In genomic region chr12:14275886-14276285, GRCh38 we compare ENCODE assay signal across 18 cellular contexts.
A peak's percentile ranks its signal among the peaks of the same experiment; 100 is the strongest.
DNase-seq lines count a peak whose midpoint lies in the region; ATAC-seq and TF ChIP-seq lines count a peak whose summit lies in the region.
"Had no signal": no experiment of that assay in that cellular context is flagged by ENCODE, and none has a peak within 500 bp of the region (broad histone marks: within the 10 kb centered on the region; RNA-seq: fewer than 3 reads in every experiment).

No MANE protein-coding gene starts in this region.

- H3K4me3 ChIP-seq in GM23338, result no peak overlapping the region

- no peak overlapping the region for H3K27ac ChIP-seq in GM23338 (ENCODE audit: low read depth)
- H3K27ac ChIP-seq: KMS-11, RWPE1 had no signal

- H3K27me3 ChIP-seq in GM23338 (ENCODE audit: insufficient read depth), result peaks cover 14% of the 10 kb centered on the region

- no peak overlapping the region for H3K4me3 Mint-ChIP-seq in GM23338
- H3K4me3 Mint-ChIP-seq in dendritic cell treated with granulocyte-macrophage colony-stimulating factor and Interleukin-4, amounts not matched to agents 40 ng/mL and 50 ng/mL, for 4 days, result no peak overlapping the region
- H3K4me3 Mint-ChIP-seq: T-helper 2 cell treated with Interferon-gamma antibody and Interleukin-4, amounts not matched to agents 5 μg/mL and 100 μg/mL, for 36 hours had no signal

- H3K9me3 Mint-ChIP-seq in GM23338, result peaks cover 16% of the 10 kb centered on the region
- H3K9me3 Mint-ChIP-seq in dendritic cell treated with granulocyte-macrophage colony-stimulating factor and Interleukin-4, amounts not matched to agents 40 ng/mL and 50 ng/mL, for 4 days, result peaks cover 27% of the 10 kb centered on the region

- no peaks in the 10 kb centered on the region for H3K4me1 Mint-ChIP-seq in GM23338
- H3K4me1 Mint-ChIP-seq in dendritic cell treated with granulocyte-macrophage colony-stimulating factor and Interleukin-4, amounts not matched to agents 40 ng/mL and 50 ng/mL, for 4 days (ENCODE audit: low read depth), result peaks cover 25% of the 10 kb centered on the region

- H3K36me3 Mint-ChIP-seq in GM23338 (ENCODE audit: low read depth), result peaks cover 4% of the 10 kb centered on the region; the same call in 1 of the 3 replicates
- H3K36me3 Mint-ChIP-seq in dendritic cell treated with granulocyte-macrophage colony-stimulating factor and Interleukin-4, amounts not matched to agents 40 ng/mL and 50 ng/mL, for 4 days (ENCODE audit: low read depth), result peaks cover 32% of the 10 kb centered on the region

- no peaks in the 10 kb centered on the region for H3F3A ChIP-seq in GM23338 (replicated peaks; ENCODE audit: low read depth)

- no peak overlapping the region for H3K4me2 ChIP-seq in GM23338
- H3K4me2 ChIP-seq: KMS-11 had no signal

- H4K20me1 ChIP-seq in GM23338 (replicated peaks; ENCODE audit: insufficient read depth), result no peaks in the 10 kb centered on the region

- H3K27ac Mint-ChIP-seq in GM23338, result no peak overlapping the region
- peak overlapping the region; percentile 73 for H3K27ac Mint-ChIP-seq in dendritic cell treated with granulocyte-macrophage colony-stimulating factor and Interleukin-4, amounts not matched to agents 40 ng/mL and 50 ng/mL, for 4 days
- H3K27ac Mint-ChIP-seq: activated T-helper 2 cell treated with anti-CD3 and anti-CD28 coated beads, Interferon-gamma antibody, Interleukin-2, Interleukin-4, amounts not matched to agents 10 μg/mL and 5 μg/mL and 100 μg/mL, durations not matched to agents 14 hours and 24 hours and 36 hours; T-helper 2 cell treated with Interferon-gamma antibody and Interleukin-4, amounts not matched to agents 5 μg/mL and 100 μg/mL, for 36 hours had no signal

- ATAC-seq in GM23338 (no peak), HG03354 (IDR thresholded peaks at IDR 0.05; ENCODE audit: poor library complexity, severe bottlenecking, unreplicated experiment) (no peak)
- ATAC-seq: esophagus mucosa had no signal

- peaks cover 26% of the 10 kb centered on the region for H3K27me3 Mint-ChIP-seq in GM23338 (ENCODE audit: insufficient read depth, low read depth, poor library complexity)
- H3K27me3 Mint-ChIP-seq in dendritic cell treated with granulocyte-macrophage colony-stimulating factor and Interleukin-4, amounts not matched to agents 40 ng/mL and 50 ng/mL, for 4 days, result no peaks in the 10 kb centered on the region

- DNase-seq in AML-193 (lab: John Stamatoyannopoulos, UW), result peak; percentile 46 to 54
- no peak for DNase-seq in GM23338 (ENCODE audit: low spot score)
- DNase-seq in SIG-M5 (lab: John Stamatoyannopoulos, UW), result peak; percentile 9
- DNase-seq in NCI-H446 treated with DMSO at 0.1 percent for 48 hours (lab: John Stamatoyannopoulos, UW), result no peak
- DNase-seq in NCI-H2171 (lab: John Stamatoyannopoulos, UW), result no peak
- no peak for DNase-seq in NCI-H345 treated with DMSO at 0.1 percent for 48 hours (lab: John Stamatoyannopoulos, UW; ENCODE audit: unreplicated experiment)
- DNase-seq: activated CD4-positive, alpha-beta T cell treated with anti-CD3 and anti-CD28 coated beads, Interleukin-2, amount 50 U/mL, for 48 hours; head of caudate nucleus; NCI-H1930; NCI-H69; stimulated activated CD4-positive, alpha-beta T cell treated with anti-CD3 and anti-CD28 coated beads, Interleukin-4, amount 100 ng/mL, for 24 hours had no signal

- TF ChIP-seq CTCF in GM23338 (conservative IDR thresholded peaks at IDR 0.05; ENCODE audit: low read depth in 2 of 2), result no peak

- H3K9me2 ChIP-seq in GM23338 (ENCODE audit: insufficient read depth), result no peaks in the 10 kb centered on the region

- H3K36me3 ChIP-seq in GM23338 (ENCODE audit: insufficient read depth), result no peaks in the 10 kb centered on the region

- H2AFZ ChIP-seq in GM23338, result 0 out of 2 replicates have a peak overlapping the region, but pooled peaks have one; percentile 47

- H3K4me1 ChIP-seq in GM23338 (ENCODE audit: insufficient read depth), result no peaks in the 10 kb centered on the region

- H3K79me2 ChIP-seq in GM23338 (replicated peaks; ENCODE audit: insufficient read depth), result no peaks in the 10 kb centered on the region

- intact Hi-C loops in dendritic cell treated with granulocyte-macrophage colony-stimulating factor and Interleukin-4, amounts not matched to agents 40 ng/mL and 50 ng/mL, for 4 days (cut with micrococcal nuclease), result loop anchor here (2.0 kb wide), 1 partner anchor 19 kb away; no protein-coding TSS in a partner anchor

TF ChIP-seq in GM23338, 12 proteins besides CTCF, POLR2A, EP300 and RAD21:
- TF ChIP-seq NANOG (IDR thresholded peaks at IDR 0.05; ENCODE audit: borderline replicate concordance) (no peak), ZNF462 (CRISPR knock-in tag; IDR thresholded peaks at IDR 0.05) (no peak), EZH2phosphoT487 (IDR thresholded peaks at IDR 0.05; ENCODE audit: unreplicated experiment) (no peak), POLR2AphosphoS5 (IDR thresholded peaks at IDR 0.05; ENCODE audit: low read depth) (no peak), EZH2 (IDR thresholded peaks at IDR 0.05; ENCODE audit: low read depth, unreplicated experiment) (no peak), CREB1 (CRISPR knock-in tag; IDR thresholded peaks at IDR 0.05; ENCODE audit: low read depth) (no peak)

Comparison
In these comparisons a context has a peak if more than half of its experiments do, and no peak if none do; other contexts are left out.
1. DNase-seq: peak in AML-193 (2 of 2) and SIG-M5 (single experiment); none in GM23338 (single experiment), NCI-H446 treated with DMSO at 0.1 percent for 48 hours (single experiment), NCI-H2171 (single experiment) and NCI-H345 treated with DMSO at 0.1 percent for 48 hours (single experiment).